In genomic region chr15:34101366-34102174, GRCh38 we compare ENCODE assay signal across 8 cellular contexts. TPM values are rescaled to one million over a fixed set of nuclear protein-coding genes. Genes with fewer than 3 reads are reported as not detected.
DNase-seq lines count a peak whose midpoint lies in the region; ATAC-seq and TF ChIP-seq lines count a peak whose summit lies in the region.

EMC7 (minus strand) TSS chr15:34101862; CDS start chr15:34101839, 23 bp downstream.
PGBD4 (plus strand) TSS chr15:34102083; CDS start chr15:34102532, 449 bp downstream.

- peaks cover 21 to 25% (median 24%) of the 10 kb centered on the region in 4 donors for H3K4me1 ChIP-seq in upper lobe of left lung

- no peaks in the 10 kb centered on the region for H3K9me3 ChIP-seq in upper lobe of left lung

- peak in 1 of 4 donors; percentile 33 for TF ChIP-seq EP300 in upper lobe of left lung (IDR thresholded peaks at IDR 0.05)

- peak in 3 of 4 donors; percentile 72 to 87 (median 85) for TF ChIP-seq POLR2A in upper lobe of left lung (IDR thresholded peaks at IDR 0.05)

- H3K27ac ChIP-seq in upper lobe of left lung: peak within 1 kb of the TSS; percentile 80 to 93 (median 92)

- H3K27me3 Mint-ChIP-seq in T-helper 1 cell treated with Interleukin-12 subunit alpha and Interleukin-12 subunit beta and Interleukin-4 antibody, amounts not matched to agents 30 μg/mL and 1 μg/mL, for 36 hours (ENCODE audit: low read depth): no peaks in the 10 kb centered on the region

- H3K4me3 Mint-ChIP-seq in T-helper 1 cell treated with Interleukin-12 subunit alpha and Interleukin-12 subunit beta and Interleukin-4 antibody, amounts not matched to agents 30 μg/mL and 1 μg/mL, for 36 hours: peak within 1 kb of the TSS; percentile 99

- no peaks in the 10 kb centered on the region for H3K27me3 ChIP-seq in upper lobe of left lung

- no peaks in the 10 kb centered on the region for H3K9me3 Mint-ChIP-seq in T-helper 1 cell treated with Interleukin-12 subunit alpha and Interleukin-12 subunit beta and Interleukin-4 antibody, amounts not matched to agents 30 μg/mL and 1 μg/mL, for 36 hours

- peak within 1 kb of the TSS; percentile 59 to 91 (median 80) for H3K4me3 ChIP-seq in upper lobe of left lung

- 0% methylated on average over 28 to 48 of the region's 48 CpGs for WGBS in upper lobe of left lung, 2 donors

- peaks cover 22% of the 10 kb centered on the region for H3K36me3 Mint-ChIP-seq in T-helper 1 cell treated with Interleukin-12 subunit alpha and Interleukin-12 subunit beta and Interleukin-4 antibody, amounts not matched to agents 30 μg/mL and 1 μg/mL, for 36 hours (ENCODE audit: low read depth)

- peak within 1 kb of the TSS; percentile 97 for H3K27ac Mint-ChIP-seq in T-helper 1 cell treated with Interleukin-12 subunit alpha and Interleukin-12 subunit beta and Interleukin-4 antibody, amounts not matched to agents 30 μg/mL and 1 μg/mL, for 36 hours

- ATAC-seq in GM18498 (IDR thresholded peaks at IDR 0.05; ENCODE audit: unreplicated experiment) (peak; percentile 98), HG02885 (IDR thresholded peaks at IDR 0.05; ENCODE audit: poor library complexity, unreplicated experiment) (peak; percentile 99), left cardiac atrium (peak; percentile 100), upper lobe of left lung (ENCODE audit: low FRiP score in 2 of 2) (peak; percentile 99 to 100)

- no peaks in the 10 kb centered on the region for H3K36me3 ChIP-seq in upper lobe of left lung

- DNase-seq in NCI-H1694 (lab: John Stamatoyannopoulos, UW): peak; percentile 67
- DNase-seq in amygdala (lab: John Stamatoyannopoulos, UW): peak; percentile 70 to 99 (median 96)
- DNase-seq in left cardiac atrium: peak; percentile 99
- DNase-seq in posterior cingulate gyrus: peak; percentile 97 to 100 (median 99)
- DNase-seq in upper lobe of left lung: peak; percentile 98

- H3K4me1 Mint-ChIP-seq in T-helper 1 cell treated with Interleukin-12 subunit alpha and Interleukin-12 subunit beta and Interleukin-4 antibody, amounts not matched to agents 30 μg/mL and 1 μg/mL, for 36 hours (ENCODE audit: low read depth): peaks cover 28% of the 10 kb centered on the region

- no peak for TF ChIP-seq CTCF in upper lobe of left lung (IDR thresholded peaks at IDR 0.05)

- intact Hi-C loops in left cardiac atrium (cut with DNase I) (loop anchor here in 1 of 2 donors (5.0 to 10.0 kb wide), 2 partner anchors 121 to 263 kb away; partner anchors contain the start of gene LPCAT4), posterior cingulate gyrus (cut with DNase I) (loop anchor here (2.0 kb wide), 1 partner anchor 63 kb away; the partner anchor contains the start of gene AVEN)

RNA-seq across cellular contexts. Expression of gene EMC7, which starts in this region (rescaled TPM):
- total RNA-seq in left cardiac atrium (10 to 100 TPM; 63.9 to 88.7 TPM), upper lobe of left lung (10 to 100 TPM in 5 of 6 donors, 1 to 10 TPM in 1; 9.3 to 71.9 (median 46.0) TPM)

RNA-seq across cellular contexts. Expression of gene PGBD4, which starts in this region (rescaled TPM):
- total RNA-seq in left cardiac atrium: 1 to 10 TPM; 1.9 to 2.2 TPM
- 1 to 10 TPM in 4 of 6 donors, under 1 TPM in 2; 0.55 to 5.2 (median 1.2) TPM for total RNA-seq in upper lobe of left lung

Comparison
In these comparisons a context has a peak if more than half of its experiments do, and no peak if none do; other contexts are left out.
1. Peak in every context shown above with its lines: DNase-seq, ATAC-seq, H3K4me3 ChIP-seq and H3K27ac ChIP-seq.